Comparison of ENCODE assay signal across 31 cellular contexts in the genomic region with DNA sequence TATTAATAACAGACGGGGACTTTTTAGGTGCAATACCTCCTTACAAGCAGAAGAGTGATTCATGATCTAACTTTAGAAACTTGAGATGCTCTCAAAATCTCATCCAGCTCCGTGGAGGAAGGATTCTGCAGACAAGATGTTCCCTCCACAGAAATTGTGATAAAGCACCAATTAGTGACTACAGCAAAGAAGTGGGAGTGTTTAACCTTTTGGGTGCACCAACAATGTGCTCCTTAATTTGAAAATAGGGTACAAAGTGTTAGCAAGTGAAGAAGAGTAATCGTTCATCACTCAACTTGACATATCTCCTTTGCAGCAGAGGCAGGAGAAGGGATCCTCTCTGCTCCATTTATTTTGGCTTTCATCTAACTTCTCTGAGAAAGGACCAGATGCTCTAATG. TPM values are rescaled to one million over a fixed set of nuclear protein-coding genes. Genes with fewer than 3 reads are reported as not detected.
"Had no signal": no experiment of that assay in that cellular context is flagged by ENCODE, and none has a peak within 500 bp of the region (broad histone marks: within the 10 kb centered on the region; RNA-seq: fewer than 3 reads in every experiment).

No MANE protein-coding gene starts in this region.

- DNase-seq: effector memory CD4-positive, alpha-beta T cell; erythroblast; esophagus squamous epithelium; foreskin melanocyte; glutamatergic neuron; heart right ventricle; islet precursor cell; kidney glomerular epithelial cell; left colon; left ventricle myocardium superior; lower lobe of right lung; natural killer cell; right cardiac atrium; sigmoid colon; stimulated activated CD4-positive, alpha-beta T cell treated with anti-CD3 and anti-CD28 coated beads, Interleukin-4, amount 100 ng/mL, for 4 hours; stimulated activated naive CD8-positive, alpha-beta T cell treated with anti-CD3 and anti-CD28 coated beads, Interleukin-15, Interleukin-2, amounts not matched to agents 100 U/mL and 50 U/mL, for 24 hours; substantia nigra; transverse colon; upper lobe of right lung had no signal

- H3K4me1 ChIP-seq: prostate gland, upper lobe of right lung had no signal

- ATAC-seq: heart right ventricle; left colon; left ventricle myocardium superior; lower lobe of right lung; natural killer cell; right cardiac atrium; stimulated activated memory B cell treated with anti-CD40 and anti-IgM and Interleukin-4, amounts not matched to agents 10 μg/mL and 1 μg/mL and 100 μg/mL, for 72 hours; stimulated activated naive CD8-positive, alpha-beta T cell treated with anti-CD3 and anti-CD28 coated beads, Interleukin-15, Interleukin-2, amounts not matched to agents 100 U/mL and 50 U/mL, for 24 hours; upper lobe of right lung had no signal

- H3K4me3 ChIP-seq: esophagus squamous epithelium, heart right ventricle, lower lobe of right lung, prostate gland, sigmoid colon, transverse colon, upper lobe of right lung, vagina had no signal

- H3K9me3 ChIP-seq: esophagus squamous epithelium, heart right ventricle, lower lobe of right lung, neutrophil, prostate gland, sigmoid colon, transverse colon, upper lobe of right lung, vagina had no signal

- H3K36me3 ChIP-seq: esophagus squamous epithelium, heart right ventricle, lower lobe of right lung, neutrophil, prostate gland, sigmoid colon, transverse colon, upper lobe of right lung, vagina had no signal

- H3K27me3 ChIP-seq: sigmoid colon, transverse colon, upper lobe of right lung, vagina had no signal

- H3K27ac ChIP-seq: esophagus squamous epithelium, heart right ventricle, lower lobe of right lung, neutrophil, parathyroid adenoma, prostate gland, sigmoid colon, transverse colon, upper lobe of right lung, vagina had no signal

RNA-seq across cellular contexts. Expression of gene SCP2D1, which starts 22.8 kb away (rescaled TPM):
- total RNA-seq: cerebellum, esophagus squamous epithelium, left colon, left ventricle myocardium superior, lower lobe of right lung, mononuclear cell, natural killer cell, neural crest cell, omental fat pad, renal cortical epithelial cell, right cardiac atrium, skeletal muscle tissue, transverse colon, upper lobe of right lung, vagina had no signal
- polyA plus RNA-seq: heart right ventricle, right cardiac atrium, sigmoid colon, thymus had no signal
